In the genomic region with DNA sequence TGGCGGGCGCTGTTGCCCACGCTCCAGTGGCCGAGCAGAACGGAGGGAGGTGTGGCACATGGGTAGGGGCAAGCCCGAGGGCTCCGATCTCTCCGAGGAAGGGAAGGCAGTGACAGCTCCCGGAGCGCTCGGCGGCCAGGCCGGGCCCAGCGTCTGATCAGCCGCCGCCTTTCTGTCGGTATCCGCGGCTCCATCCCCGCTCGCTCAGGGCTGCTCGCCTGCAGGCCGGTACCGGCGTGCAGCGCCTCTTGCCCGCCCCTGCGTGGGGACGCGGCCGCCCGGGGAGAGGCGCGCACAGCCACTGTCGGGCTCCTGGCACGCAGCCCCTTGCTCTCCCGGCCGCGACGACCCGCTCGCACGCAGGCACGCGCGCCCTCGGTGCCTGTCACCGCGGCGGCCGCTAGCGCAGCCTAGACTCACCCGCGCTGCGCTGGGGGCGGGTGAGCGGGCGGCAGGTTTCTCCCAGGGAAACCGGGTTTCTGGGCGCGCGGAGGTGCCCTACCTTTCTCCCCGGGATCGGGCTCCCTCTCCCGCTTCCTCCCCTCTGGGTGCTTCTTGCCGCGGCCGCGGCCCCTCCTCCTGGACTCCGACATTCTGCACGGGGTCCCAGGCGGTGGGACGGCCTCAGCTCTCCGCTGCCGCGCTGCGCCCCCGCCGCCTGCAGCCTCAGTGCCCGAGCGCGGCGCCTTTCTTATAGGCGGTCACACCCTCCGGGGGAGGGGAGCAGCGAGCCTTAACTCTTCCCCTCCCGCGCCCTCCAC, we compare ENCODE assay signal across 8 cellular contexts.
DNase-seq lines count a peak whose midpoint lies in the region; ATAC-seq and TF ChIP-seq lines count a peak whose summit lies in the region.

No MANE protein-coding gene starts in this region.

- peak; percentile 24 for ATAC-seq in CD4-positive, alpha-beta T cell (ENCODE audit: poor library complexity)
- ATAC-seq in GM18861 (IDR thresholded peaks at IDR 0.05; ENCODE audit: unreplicated experiment) (no peak), HG03439 (IDR thresholded peaks at IDR 0.05; ENCODE audit: unreplicated experiment) (no peak)

- H3K4me1 Mint-ChIP-seq in CD4-positive, alpha-beta T cell (ENCODE audit: low read depth), result peaks cover 5% of the 10 kb centered on the region

- H3K36me3 Mint-ChIP-seq in CD4-positive, alpha-beta T cell (ENCODE audit: low read depth), result no peaks in the 10 kb centered on the region

- H3K9me3 Mint-ChIP-seq in CD4-positive, alpha-beta T cell, result no peaks in the 10 kb centered on the region

- H3K9me3 ChIP-seq in CD4-positive, alpha-beta T cell (ENCODE audit: control insufficient read depth, low read length), result no peaks in the 10 kb centered on the region
- no peaks in the 10 kb centered on the region for H3K9me3 ChIP-seq in iPS-18a (ENCODE audit: control insufficient read depth, low read depth, low read length)

- H3K27me3 ChIP-seq in CD4-positive, alpha-beta T cell (ENCODE audit: control insufficient read depth, insufficient read depth, low read length), result peaks cover 49% of the 10 kb centered on the region
- H3K27me3 ChIP-seq in H7 (ENCODE audit: control insufficient read depth, insufficient read depth, low read length), result peaks cover 67% of the 10 kb centered on the region
- H3K27me3 ChIP-seq in iPS-18a (ENCODE audit: control insufficient read depth, insufficient read depth, low read length), result peaks cover 74% of the 10 kb centered on the region

- POLR2A ChIA-PET in CD4-positive, alpha-beta T cell (lab: Charles Lee), result no interaction called here

- H3K36me3 ChIP-seq in H7 (replicated peaks; ENCODE audit: control insufficient read depth, insufficient read depth, low read length) (no peaks in the 10 kb centered on the region), iPS-18a (ENCODE audit: control insufficient read depth, low read depth, low read length) (no peaks in the 10 kb centered on the region)

- peaks cover 11% of the 10 kb centered on the region for H3K4me1 ChIP-seq in iPS-18a (ENCODE audit: control insufficient read depth, low read depth, low read length)

- no peak for DNase-seq in CD4-positive, alpha-beta T cell
- DNase-seq in H7 (peak; percentile 91), amygdala (lab: John Stamatoyannopoulos, UW) (peak in 30 of 56 donors; percentile 25 to 77 (median 48)), skeletal muscle cell (ENCODE audit: low read depth) (no peak), kidney glomerular epithelial cell (lab: John Stamatoyannopoulos, UW) (no peak)

- intact Hi-C loops in CD4-positive, alpha-beta T cell (cut with DNase I, micrococcal nuclease), result no loop called here

- no peak overlapping the region for H3K4me3 Mint-ChIP-seq in CD4-positive, alpha-beta T cell

- no peak overlapping the region for H3K27ac ChIP-seq in CD4-positive, alpha-beta T cell (ENCODE audit: low read depth, low read length)
- no peak overlapping the region for H3K27ac ChIP-seq in iPS-18a (ENCODE audit: low read length)

- CTCF ChIA-PET in CD4-positive, alpha-beta T cell (lab: Charles Lee), result no interaction called here

- H3K4me3 ChIP-seq in H7 (ENCODE audit: insufficient read depth, low read depth, low read length) (peak overlapping the region; percentile 58), iPS-18a (ENCODE audit: low read length) (peak overlapping the region; percentile 64), skeletal muscle cell (ENCODE audit: low read depth, low read length) (peak overlapping the region; percentile 31)

- no peak overlapping the region for H3K9ac ChIP-seq in iPS-18a (ENCODE audit: low read length)

- peaks cover 41% of the 10 kb centered on the region for H3K27me3 Mint-ChIP-seq in CD4-positive, alpha-beta T cell

- H3K27ac Mint-ChIP-seq in CD4-positive, alpha-beta T cell, result no peak overlapping the region

- TF ChIP-seq CTCF in CD4-positive, alpha-beta T cell (IDR thresholded peaks at IDR 0.05), result no peak

Comparison
In these comparisons a context has a peak if more than half of its experiments do, and no peak if none do; other contexts are left out.
1. DNase-seq: peak in H7 (single experiment) and amygdala (30 of 56); none in CD4-positive, alpha-beta T cell (0 of 10), skeletal muscle cell (single experiment) and kidney glomerular epithelial cell (single experiment).
2. Peak in every context shown above with its lines, with median percentiles within 50 percentile points of each other: H3K4me3 ChIP-seq.